Comparison of ENCODE assay signal across 7 cellular contexts in genomic region chr11:117426297-117426685, GRCh38.
DNase-seq lines count a peak whose midpoint lies in the region; ATAC-seq and TF ChIP-seq lines count a peak whose summit lies in the region.

No MANE protein-coding gene starts in this region.

- H3K27ac ChIP-seq in WERI-Rb-1 = no peak overlapping the region

- H3K27me3 ChIP-seq in WERI-Rb-1 (ENCODE audit: insufficient read depth, low read depth, severe bottlenecking) = no peaks in the 10 kb centered on the region

- no peaks in the 10 kb centered on the region for H3K36me3 ChIP-seq in WERI-Rb-1

- in situ Hi-C loops in T47D (cut with HindIII; ENCODE audit: low pct_unique_long_range_greater_than_20kb, low sequenced_read_pairs) = loop anchor here (25.0 kb wide), 1 partner anchor 386 kb away; the partner anchor contains the start of gene FXYD2

- H3K9me3 ChIP-seq in WERI-Rb-1 (ENCODE audit: severe bottlenecking) = no peaks in the 10 kb centered on the region

- no peak for ATAC-seq in HG02885 (IDR thresholded peaks at IDR 0.05; ENCODE audit: poor library complexity, unreplicated experiment)

- TF ChIP-seq CTCF in GM12873 (IDR thresholded peaks at IDR 0.05; ENCODE audit: insufficient read depth, low read depth, low read length, missing control alignments) (peak; percentile 100), WERI-Rb-1 (IDR thresholded peaks at IDR 0.05; ENCODE audit: low read depth, low read length) (peak; percentile 97)

- DNase-seq in NCI-H1105 treated with DMSO at 0.1 percent for 48 hours (lab: John Stamatoyannopoulos, UW) = peak; percentile 60
- DNase-seq in WERI-Rb-1 = peak; percentile 84
- DNase-seq in T47D (ENCODE audit: low read depth in 1 of 2, low spot score in 1 of 2) = peak; percentile 78 to 90
- DNase-seq in inferior parietal cortex (ENCODE audit: extremely low spot score) = peak; percentile 86
- DNase-seq in stimulated activated CD4-positive, alpha-beta T cell treated with anti-CD3 and anti-CD28 coated beads, Interleukin-15, amount 100 ng/mL, for 24 hours = peak; percentile 79

- H3K4me3 ChIP-seq in WERI-Rb-1 (ENCODE audit: low read depth, low read length) = no peak overlapping the region
